Comparison of ENCODE assay signal across 8 cellular contexts in genomic region chr9:34123682-34124081, GRCh38. TPM values are rescaled to one million over a fixed set of nuclear protein-coding genes. Genes with fewer than 3 reads are reported as not detected.
DNase-seq lines count a peak whose midpoint lies in the region; ATAC-seq, FAIRE-seq and TF ChIP-seq lines count a peak whose summit lies in the region.
"Had no signal": no experiment of that assay in that cellular context is flagged by ENCODE, and none has a peak within 500 bp of the region (broad histone marks: within the 10 kb centered on the region; RNA-seq: fewer than 3 reads in every experiment).

No MANE protein-coding gene starts in this region.

- H3K36me3 ChIP-seq in Loucy (ENCODE audit: insufficient read depth, low read length) (peaks cover 18% of the 10 kb centered on the region; the same call in 1 of the 2 replicates), GM12878 (ENCODE audit: control insufficient read depth in 2 of 2, insufficient read depth in 2 of 2, low read length in 1 of 2) (peaks cover 0 to 13% of the 10 kb centered on the region in 2 experiments; a peak in 2 of 4 replicates), spleen (peaks cover 0 to 53% (median 3%) of the 10 kb centered on the region in 6 donors), suprapubic skin (peaks cover 10% of the 10 kb centered on the region)

- POLR2A ChIA-PET in GM12878 (lab: Charles Lee) = interaction anchor here (0.6 to 0.9 kb wide), 2 partner anchors 24 to 337 kb away, joined by 3 to 5 read pairs; no protein-coding TSS in a partner anchor

- BruUV-seq in GM12878 (replicated peaks; lab: Mats Ljungman, UMichigan) = no TSS peak

- WGBS in GM12878 (ENCODE audit: insufficient coverage, insufficient replicate concordance, low lambda C conversion rate, missing lambda C conversion rate) = 0% methylated on average over 6 of the region's 6 CpGs
- WGBS in spleen, 5 donors = 6 to 14% (median 10%) methylated on average over 6 of the region's 6 CpGs
- WGBS in suprapubic skin = 67% methylated on average over 6 of the region's 6 CpGs

- H3K4me2 ChIP-seq in Loucy (ENCODE audit: low read depth, low read length, poor library complexity, severe bottlenecking) (peak overlapping the region; percentile 97), GM12878 (ENCODE audit: control insufficient read depth, insufficient read depth) (peak overlapping the region; percentile 99)

- TF ChIP-seq CTCF in Loucy (conservative IDR thresholded peaks at IDR 0.05; ENCODE audit: low read length) (no peak), GM12878 (IDR thresholded peaks at IDR 0.05 in 2 of 3, conservative IDR thresholded peaks at IDR 0.05 in 1 of 3; ENCODE audit: control insufficient read depth in 2 of 3, extremely low read depth in 1 of 3, insufficient read depth in 1 of 3, low read depth in 3 of 3, low read length in 3 of 3) (no peak), spleen (IDR thresholded peaks at IDR 0.05 in 8 of 11, conservative IDR thresholded peaks at IDR 0.05 in 3 of 11) (no peak), suprapubic skin (IDR thresholded peaks at IDR 0.05) (no peak)

- in situ Hi-C loops in GM12878 (cut with MboI) = no loop called here

- ATAC-seq in GM19351 (IDR thresholded peaks at IDR 0.05; ENCODE audit: unreplicated experiment) = peak; percentile 49
- ATAC-seq in GM12878 = peak; percentile 56

- peak overlapping the region; percentile 94 for H3K4me3 ChIP-seq in Loucy (ENCODE audit: low read length, poor library complexity, severe bottlenecking)
- H3K4me3 ChIP-seq in GM12878 = 0 out of 2 replicates have a peak overlapping the region, but pooled peaks have one; percentile 97
- H3K4me3 ChIP-seq in spleen = peak overlapping the region in 4 of 8 donors; percentile 6 to 89 (median 48)
- H3K4me3 ChIP-seq in suprapubic skin = no peak overlapping the region

- FAIRE-seq in GM12878 (lab: Jason Lieb, UNC) = no peak

- H3F3A ChIP-seq in Loucy (ENCODE audit: low read depth) = peaks cover 8% of the 10 kb centered on the region; the same call in 1 of the 2 replicates

- CTCF ChIA-PET in GM12878 (lab: Yijun Ruan, JAX) = interaction anchor here (1.3 to 1.4 kb wide), 2 partner anchors 55 to 130 kb away, joined by 3 read pairs; partner anchors contain the start of gene UBAP1

- no peaks in the 10 kb centered on the region for H3K9me2 ChIP-seq in Loucy (replicated peaks; ENCODE audit: low read depth, low read length)

- RAD21 ChIA-PET in GM12878 (lab: Charles Lee; ENCODE audit: unreplicated experiment) = interaction anchor here (0.9 kb wide), 1 partner anchor 204 kb away, joined by 3 read pairs; no protein-coding TSS in a partner anchor

- H3K27ac ChIP-seq in GM12878 (ENCODE audit: control insufficient read depth, insufficient read depth) (peak overlapping the region; percentile 43; the same call in 1 of the 2 replicates), spleen (peak overlapping the region in 7 of 8 donors; percentile 29 to 98 (median 93)), suprapubic skin (no peak overlapping the region)
- H3K27ac ChIP-seq: KMS-11 had no signal

- TF ChIP-seq EP300 in GM12878 (IDR thresholded peaks at IDR 0.05; ENCODE audit: borderline replicate concordance in 1 of 2, control insufficient read depth in 1 of 2, low read depth in 2 of 2, low read length in 2 of 2) (peak in 1 of 2 experiments; percentile 28; a peak in 1 of 4 replicates), suprapubic skin (IDR thresholded peaks at IDR 0.05) (no peak)

- H2AFZ ChIP-seq in Loucy (ENCODE audit: low read length) = no peak overlapping the region
- no peak overlapping the region for H2AFZ ChIP-seq in GM12878 (ENCODE audit: control insufficient read depth, low read depth, low read length)

- H3K9ac ChIP-seq in Loucy (ENCODE audit: low read depth, low read length, poor library complexity, severe bottlenecking) = peak overlapping the region; percentile 94
- no peak overlapping the region for H3K9ac ChIP-seq in GM12878 (ENCODE audit: control insufficient read depth, insufficient read depth, low read length)
- H3K9ac ChIP-seq: KMS-11 had no signal

- no peaks in the 10 kb centered on the region for H3K9me3 ChIP-seq in Loucy (ENCODE audit: insufficient read depth, low read depth, low read length)
- H3K9me3 ChIP-seq in GM12878 (replicated peaks; ENCODE audit: control insufficient read depth, insufficient read depth, low read length) = no peaks in the 10 kb centered on the region
- H3K9me3 ChIP-seq in spleen = no peaks in the 10 kb centered on the region
- no peaks in the 10 kb centered on the region for H3K9me3 ChIP-seq in suprapubic skin

- H3K4me1 ChIP-seq in Loucy (ENCODE audit: insufficient read depth, low read length, poor library complexity, severe bottlenecking) = peaks cover 52% of the 10 kb centered on the region
- peaks cover 20% of the 10 kb centered on the region for H3K4me1 ChIP-seq in GM12878 (ENCODE audit: control insufficient read depth, insufficient read depth, low read length)
- H3K4me1 ChIP-seq in spleen = peaks cover 36 to 87% (median 54%) of the 10 kb centered on the region in 6 donors
- H3K4me1 ChIP-seq in suprapubic skin = peaks cover 32% of the 10 kb centered on the region

- peaks cover 77% of the 10 kb centered on the region for H3K79me2 ChIP-seq in Loucy (ENCODE audit: insufficient read depth, low read length)
- H3K79me2 ChIP-seq in GM12878 (ENCODE audit: control insufficient read depth, insufficient read depth, low read length) = peaks cover 47% of the 10 kb centered on the region

- DNase-seq in GM12878 (ENCODE audit: low read depth, low spot score) = peak; percentile 52
- peak; percentile 76 for DNase-seq in spleen
- no peak for DNase-seq in NCI-H2107 treated with DMSO at 0.1 percent for 48 hours (lab: John Stamatoyannopoulos, UW; ENCODE audit: unreplicated experiment)
- no peak for DNase-seq in suprapubic skin (ENCODE audit: low spot score in 2 of 2)
- DNase-seq in NCI-H2107 (lab: John Stamatoyannopoulos, UW) = no peak

- peaks cover 72% of the 10 kb centered on the region for H4K20me1 ChIP-seq in Loucy (ENCODE audit: insufficient read depth, low read length, poor library complexity, severe bottlenecking)
- H4K20me1 ChIP-seq in GM12878 (ENCODE audit: control insufficient read depth, insufficient read depth) = no peaks in the 10 kb centered on the region

- no peak for TF ChIP-seq RAD21 in GM12878 (IDR thresholded peaks at IDR 0.05; ENCODE audit: insufficient read depth, low read depth, low read length)

- no peaks in the 10 kb centered on the region for H3K27me3 ChIP-seq in Loucy (ENCODE audit: insufficient read depth, low read length, poor library complexity, severe bottlenecking)
- no peaks in the 10 kb centered on the region for H3K27me3 ChIP-seq in GM12878 (replicated peaks in 1 of 2; ENCODE audit: control insufficient read depth in 2 of 2, insufficient read depth in 2 of 2, low read length in 1 of 2)
- H3K27me3 ChIP-seq in spleen (replicated peaks in 1 of 7) = peaks cover 0 to 75% (median 6%) of the 10 kb centered on the region in 7 donors
- H3K27me3 ChIP-seq in suprapubic skin = no peaks in the 10 kb centered on the region

- SMC1A ChIA-PET in GM12878 (lab: Charles Lee; ENCODE audit: uncharacterized antibody, unreplicated experiment) = interaction anchor here (1.0 to 1.4 kb wide), 2 partner anchors 47 to 91 kb away, joined by 3 read pairs; no protein-coding TSS in a partner anchor

- TF ChIP-seq POLR2A in GM12878 (IDR thresholded peaks at IDR 0.05; ENCODE audit: low read depth, low read length) (no peak), spleen (IDR thresholded peaks at IDR 0.05) (no peak), suprapubic skin (IDR thresholded peaks at IDR 0.05) (no peak)

- intact Hi-C loops in GM12878 (cut with micrococcal nuclease; ENCODE audit: unreplicated experiment) (no loop called here), spleen (cut with DNase I; ENCODE audit: low total_unique reads) (loop anchor here (10.0 kb wide), 1 partner anchor 51 kb away; the partner anchor contains the start of gene UBAP1)

RNA-seq across cellular contexts. Expression of gene DCAF12, which starts 2.8 kb away (rescaled TPM):
- total RNA-seq in GM12878 (2013; cell fraction: nucleolus; rRNA removed) = 14.6 and 19.9 TPM in 2 replicates
- total RNA-seq in GM12878 (2014; rRNA removed) (20.8 and 21.4 TPM in 2 replicates), GM12878 (2014; rRNA removed; fragmentation: Illumina TruSeq; extraction: Trizol) (28.7 and 30.5 TPM in 2 replicates), GM12878 (2021) (35.5 and 37.5 TPM in 2 replicates), spleen (100 to 1,000 TPM in 1 of 7 donors, 10 to 100 TPM in 6; 36.5 to 107 (median 38.6) TPM), suprapubic skin (10 to 100 TPM; 21.8 to 31.3 (median 28.8) TPM)
- polyA plus RNA-seq in GM12878 (2011; ENCODE audit: low read depth) = 12.5 TPM
- polyA plus RNA-seq in GM12878 (2011; rRNA removed) (48.2 and 57.6 TPM in 2 replicates), GM12878 (2014; fragmentation: Illumina TruSeq; extraction: Trizol) (45.1 and 51.5 TPM in 2 replicates), GM12878 (2014; fragmentation: Nextera tagmentation; extraction: Ambion mirVana) (10 to 100 TPM; 11.7 TPM), GM12878 (2014; rRNA removed) (32.6 and 33.7 TPM in 2 replicates), GM12878 (2016; fragmentation: Nextera tagmentation; extraction: Ambion mirVana) (10 to 100 TPM; 48.6 to 48.7 TPM), spleen (10 to 100 TPM in 2 of 3 donors, 1 to 10 TPM in 1; 5.6 to 12.9 (median 11.2) TPM)
- 46.6 and 52.6 TPM in 2 replicates for polyA plus RNA-seq in GM12878 (2011; cell fraction: cytosol; rRNA removed)
- 26.7 TPM in 2 replicates for polyA plus RNA-seq in GM12878 (2011; cell fraction: nucleus; rRNA removed)
- 14.3 and 21.3 TPM in 2 replicates for polyA plus RNA-seq in GM12878 (2012)
- polyA minus RNA-seq in GM12878 (2011; rRNA and poly(A)+ RNA removed) = 94.1 and 111 TPM in 2 replicates
- 20.1 and 22.1 TPM in 2 replicates for polyA minus RNA-seq in GM12878 (2011; cell fraction: cytosol; rRNA and poly(A)+ RNA removed)
- 17.4 and 26.0 TPM in 2 replicates for polyA minus RNA-seq in GM12878 (2011; cell fraction: nucleus; rRNA and poly(A)+ RNA removed)

RNA-seq across cellular contexts. Expression of gene UBAP1, which starts 55.2 kb away (rescaled TPM):
- 15.8 and 18.4 TPM in 2 replicates for total RNA-seq in GM12878 (2013; cell fraction: nucleolus; rRNA removed)
- 19.2 and 21.9 TPM in 2 replicates for total RNA-seq in GM12878 (2014; rRNA removed)
- 22.7 and 23.7 TPM in 2 replicates for total RNA-seq in GM12878 (2014; rRNA removed; fragmentation: Illumina TruSeq; extraction: Trizol)
- 24.0 and 26.8 TPM in 2 replicates for total RNA-seq in GM12878 (2021)
- 27.3 TPM for polyA plus RNA-seq in GM12878 (2011; ENCODE audit: low read depth)
- 41.8 and 47.9 TPM in 2 replicates for polyA plus RNA-seq in GM12878 (2011; rRNA removed)
- polyA plus RNA-seq in GM12878 (2011; cell fraction: cytosol; rRNA removed) = 41.0 and 45.1 TPM in 2 replicates
- 16.8 and 18.6 TPM in 2 replicates for polyA plus RNA-seq in GM12878 (2011; cell fraction: nucleus; rRNA removed)
- 25.0 and 25.8 TPM in 2 replicates for polyA plus RNA-seq in GM12878 (2012)
- 38.0 and 40.1 TPM in 2 replicates for polyA plus RNA-seq in GM12878 (2014; fragmentation: Illumina TruSeq; extraction: Trizol)
- 1 to 10 TPM; 2.1 to 2.9 TPM for polyA plus RNA-seq in GM12878 (2014; fragmentation: Nextera tagmentation; extraction: Ambion mirVana)
- 27.6 and 27.7 TPM in 2 replicates for polyA plus RNA-seq in GM12878 (2014; rRNA removed)
- 10 to 100 TPM; 30.5 to 33.4 TPM for polyA plus RNA-seq in GM12878 (2016; fragmentation: Nextera tagmentation; extraction: Ambion mirVana)
- 41.7 and 44.5 TPM in 2 replicates for polyA minus RNA-seq in GM12878 (2011; rRNA and poly(A)+ RNA removed)
- polyA minus RNA-seq in GM12878 (2011; cell fraction: cytosol; rRNA and poly(A)+ RNA removed) = 15.6 and 18.8 TPM in 2 replicates
- 6.0 and 8.5 TPM in 2 replicates for polyA minus RNA-seq in GM12878 (2011; cell fraction: nucleus; rRNA and poly(A)+ RNA removed)
- total RNA-seq in spleen = 10 to 100 TPM; 37.4 to 56.0 (median 44.9) TPM
- 10 to 100 TPM; 17.3 to 25.7 (median 20.2) TPM for polyA plus RNA-seq in spleen
- total RNA-seq in suprapubic skin = 10 to 100 TPM; 42.2 to 63.3 (median 51.9) TPM

Comparison
In these comparisons a context has a peak if more than half of its experiments do, and no peak if none do; other contexts are left out.
1. DNase-seq: peak in GM12878 (single experiment) and spleen (single experiment); none in NCI-H2107 treated with DMSO at 0.1 percent for 48 hours (single experiment), suprapubic skin (0 of 2) and NCI-H2107 (single experiment).